22 cellular contexts compared by ENCODE assay signal in genomic region chr10:131695814-131696165, GRCh38.
DNase-seq lines count a peak whose midpoint lies in the region; ATAC-seq, FAIRE-seq and TF ChIP-seq lines count a peak whose summit lies in the region.
"Had no signal": no experiment of that assay in that cellular context is flagged by ENCODE, and none has a peak within 500 bp of the region (broad histone marks: within the 10 kb centered on the region; RNA-seq: fewer than 3 reads in every experiment).

No MANE protein-coding gene starts in this region.

- H3K36me3 ChIP-seq in left ventricle myocardium inferior (no peaks in the 10 kb centered on the region), H1 (ENCODE audit: control insufficient read depth in 2 of 4, insufficient read depth in 4 of 4, low read length in 3 of 4) (no peaks in the 10 kb centered on the region), neural progenitor cell (no peaks in the 10 kb centered on the region), gastrocnemius medialis (no peaks in the 10 kb centered on the region)

- H2BK12ac ChIP-seq in H1 (ENCODE audit: low read depth, low read length): no peak overlapping the region

- TF ChIP-seq RAD21 in H1 (IDR thresholded peaks at IDR 0.05 in 1 of 2, conservative IDR thresholded peaks at IDR 0.05 in 1 of 2; ENCODE audit: low read depth in 2 of 2, low read length in 2 of 2): no peak

- H2BK15ac ChIP-seq in H1 (ENCODE audit: low read length): no peak overlapping the region; the same call in 1 of the 2 replicates

- no peaks in the 10 kb centered on the region for H3F3A ChIP-seq in neural progenitor cell (ENCODE audit: low read depth)

- H3K4me3 ChIP-seq in left ventricle myocardium inferior (no peak overlapping the region), H1 (ENCODE audit: extremely low read depth in 1 of 4, insufficient read depth in 2 of 4, low read depth in 3 of 4, low read length in 4 of 4) (no peak overlapping the region), neural progenitor cell (no peak overlapping the region), gastrocnemius medialis (no peak overlapping the region)
- H3K4me3 ChIP-seq: GM23338 had no signal

- no peak overlapping the region for H4K5ac ChIP-seq in H1 (ENCODE audit: insufficient read length, low read depth, low read length)

- no peak overlapping the region for H2BK5ac ChIP-seq in H1 (ENCODE audit: low read depth, low read length)

- WGBS in H1 (ENCODE audit: extremely low coverage in 1 of 2, insufficient coverage in 1 of 2, insufficient read length in 1 of 2, insufficient replicate concordance in 2 of 2, low coverage in 1 of 2, low lambda C conversion rate in 2 of 2, missing lambda C conversion rate in 1 of 2), 2 experiments: 93% methylated on average over 13 of the region's 16 CpGs; no CpG with 5 or more reads in 1 of the 2 experiments

- no peak overlapping the region for H4K8ac ChIP-seq in H1 (ENCODE audit: extremely low read depth, insufficient read depth, low read length)

- no peak overlapping the region for H3K23ac ChIP-seq in H1 (ENCODE audit: insufficient read length)

- no peaks in the 10 kb centered on the region for H3K23me2 ChIP-seq in H1 (ENCODE audit: low read depth, low read length)

- no peak overlapping the region for H3K56ac ChIP-seq in H1 (replicated peaks; ENCODE audit: insufficient read length, low read depth, low read length)

- H3K27ac ChIP-seq in left ventricle myocardium inferior (replicated peaks) (no peak overlapping the region), H1 (ENCODE audit: low read depth, low read length) (no peak overlapping the region), neural progenitor cell (no peak overlapping the region), gastrocnemius medialis (no peak overlapping the region)
- H3K27ac ChIP-seq: KMS-11 had no signal

- TF ChIP-seq CTCF in left ventricle myocardium inferior (IDR thresholded peaks at IDR 0.05; ENCODE audit: borderline replicate concordance) (no peak), H1 (IDR thresholded peaks at IDR 0.05; ENCODE audit: control extremely low read depth in 1 of 3, insufficient read depth in 1 of 3, low read depth in 1 of 3, low read length in 3 of 3) (no peak), neural progenitor cell (IDR thresholded peaks at IDR 0.05) (no peak), gastrocnemius medialis (IDR thresholded peaks at IDR 0.05 in 4 of 5, conservative IDR thresholded peaks at IDR 0.05 in 1 of 5) (no peak)

- CTCF ChIA-PET in H1 (lab: Charles Lee; ENCODE audit: partially characterized antibody): interaction anchor here (1.3 to 1.8 kb wide), 3 partner anchors 17 to 126 kb away, joined by 3 to 6 read pairs (median 4); no protein-coding TSS in a partner anchor

- no peak for ATAC-seq in Right ventricle myocardium inferior
- no peak for ATAC-seq in gastrocnemius medialis
- ATAC-seq: GM23338, HCT116 had no signal

- no peaks in the 10 kb centered on the region for H3K36me3 Mint-ChIP-seq in neural progenitor cell

- POLR2A ChIA-PET in H1 (lab: Charles Lee; ENCODE audit: partially characterized antibody): no interaction called here

- H2AFZ ChIP-seq in H1 (ENCODE audit: low read length) (no peak overlapping the region), neural progenitor cell (replicated peaks) (no peak overlapping the region)
- H2AFZ ChIP-seq: GM23338 had no signal

- no peaks in the 10 kb centered on the region; the same call in 1 of the 2 replicates for H3K79me1 ChIP-seq in H1 (ENCODE audit: low read depth, low read length)

- no peaks in the 10 kb centered on the region for H4K20me1 ChIP-seq in H1 (replicated peaks in 1 of 2; ENCODE audit: control insufficient read depth in 1 of 2, insufficient read depth in 2 of 2, low read length in 2 of 2)
- no peaks in the 10 kb centered on the region for H4K20me1 ChIP-seq in neural progenitor cell (ENCODE audit: low read depth)

- H3K4ac ChIP-seq in H1 (replicated peaks; ENCODE audit: insufficient read length, low read depth, low read length): no peak overlapping the region

- no peak for TF ChIP-seq EP300 in H1 (IDR thresholded peaks at IDR 0.05; ENCODE audit: borderline replicate concordance in 1 of 2, low read depth in 2 of 2, low read length in 2 of 2)

- no peak overlapping the region for H2AK5ac ChIP-seq in H1 (ENCODE audit: low read depth, low read length)

- peaks cover 9% of the 10 kb centered on the region for H3K27me3 Mint-ChIP-seq in neural progenitor cell (ENCODE audit: insufficient read depth, low read depth)
- H3K27me3 Mint-ChIP-seq: B cell had no signal

- no peak overlapping the region for H2BK20ac ChIP-seq in H1 (ENCODE audit: low read length)

- peak overlapping the region; percentile 22 for H4K91ac ChIP-seq in H1 (replicated peaks; ENCODE audit: insufficient read length, low read length)

- H3K79me2 ChIP-seq in H1 (ENCODE audit: control insufficient read depth in 1 of 2, insufficient read depth in 2 of 2, low read length in 2 of 2): no peaks in the 10 kb centered on the region
- no peaks in the 10 kb centered on the region for H3K79me2 ChIP-seq in neural progenitor cell (ENCODE audit: low read depth)

- H3K9me3 ChIP-seq in left ventricle myocardium inferior (replicated peaks): no peaks in the 10 kb centered on the region
- no peaks in the 10 kb centered on the region for H3K9me3 ChIP-seq in H1 (ENCODE audit: insufficient read depth in 2 of 2, low read depth in 1 of 2, low read length in 1 of 2)
- no peaks in the 10 kb centered on the region for H3K9me3 ChIP-seq in neural progenitor cell (ENCODE audit: low read depth)
- no peaks in the 10 kb centered on the region for H3K9me3 ChIP-seq in gastrocnemius medialis

- in situ Hi-C loops in gastrocnemius medialis (cut with MboI; ENCODE audit: low sequenced_read_pairs in 4 of 4): no loop called here

- no peaks in the 10 kb centered on the region for H3K4me1 ChIP-seq in left ventricle myocardium inferior
- no peaks in the 10 kb centered on the region; a peak in 1 of 7 replicates for H3K4me1 ChIP-seq in H1 (replicated peaks in 1 of 4; ENCODE audit: control insufficient read depth in 3 of 4, insufficient read depth in 4 of 4, low read length in 3 of 4)
- H3K4me1 ChIP-seq in neural progenitor cell: no peaks in the 10 kb centered on the region
- H3K4me1 ChIP-seq in gastrocnemius medialis: no peaks in the 10 kb centered on the region

- peak overlapping the region; percentile 86 for H3K27ac Mint-ChIP-seq in neural progenitor cell
- H3K27ac Mint-ChIP-seq: B cell, GM23338 had no signal

- TF ChIP-seq POLR2A in H1 (IDR thresholded peaks at IDR 0.05; ENCODE audit: control extremely low read depth in 1 of 2, low read depth in 2 of 2, low read length in 2 of 2) (no peak), gastrocnemius medialis (IDR thresholded peaks at IDR 0.05) (no peak)

- peaks cover 10% of the 10 kb centered on the region for H3K4me1 Mint-ChIP-seq in neural progenitor cell
- H3K4me1 Mint-ChIP-seq: B cell had no signal

- H3K4me3 Mint-ChIP-seq in neural progenitor cell: no peak overlapping the region
- H3K4me3 Mint-ChIP-seq: B cell, GM23338 had no signal

- intact Hi-C loops in Right ventricle myocardium inferior (cut with DNase I): no loop called here
- intact Hi-C loops in left ventricle myocardium inferior (cut with micrococcal nuclease): no loop called here
- intact Hi-C loops in gastrocnemius medialis (cut with DNase I; ENCODE audit: low total_unique reads): no loop called here

- FAIRE-seq in H1 (lab: Jason Lieb, UNC): no peak
- FAIRE-seq: A204.1 had no signal

- H3K14ac ChIP-seq in H1 (ENCODE audit: insufficient read length): no peak overlapping the region

- no peak overlapping the region for H3K18ac ChIP-seq in H1 (ENCODE audit: extremely low read depth, low read length)

- peaks cover 73% of the 10 kb centered on the region for H3K27me3 ChIP-seq in left ventricle myocardium inferior (ENCODE audit: low read depth)
- no peaks in the 10 kb centered on the region; a peak in 1 of 7 replicates for H3K27me3 ChIP-seq in H1 (replicated peaks in 1 of 4; ENCODE audit: control insufficient read depth in 3 of 4, extremely low read depth in 1 of 4, insufficient read depth in 3 of 4, low read length in 3 of 4)
- H3K27me3 ChIP-seq in neural progenitor cell: no peaks in the 10 kb centered on the region
- H3K27me3 ChIP-seq in gastrocnemius medialis: peaks cover 0 to 2% (median 0%) of the 10 kb centered on the region in 3 donors

- no peak overlapping the region for H2BK120ac ChIP-seq in H1 (replicated peaks; ENCODE audit: low read depth, low read length)

- H3K9me3 Mint-ChIP-seq in neural progenitor cell: peaks cover 2% of the 10 kb centered on the region
- H3K9me3 Mint-ChIP-seq: GM23338 had no signal

- peak; percentile 50 for DNase-seq in Right ventricle myocardium inferior (ENCODE audit: missing footprints)
- DNase-seq in left ventricle myocardium inferior: no peak
- DNase-seq in H1 (ENCODE audit: low read depth in 1 of 2, low spot score in 2 of 2): peak in 1 of 2 experiments; percentile 34
- DNase-seq in neural progenitor cell (ENCODE audit: low spot score): no peak
- peak; percentile 28 for DNase-seq in ureter (ENCODE audit: low spot score)
- DNase-seq in gastrocnemius medialis: no peak
- DNase-seq in effector CD8-positive, alpha-beta T cell (lab: John Stamatoyannopoulos, UW): no peak
- DNase-seq: EL, GF-D8, IMR-90, NCI-H1092 treated with DMSO at 0.1 percent for 48 hours, NCI-H2029 treated with DMSO at 0.1 percent for 48 hours, NCI-H2171, NCI-H345, NCI-H526, OCI-M1, Right ventricle myocardium superior had no signal

- no peak overlapping the region for H3K4me2 ChIP-seq in H1 (ENCODE audit: insufficient read depth in 1 of 2, low read depth in 2 of 2, low read length in 2 of 2)
- no peak overlapping the region for H3K4me2 ChIP-seq in neural progenitor cell
- H3K4me2 ChIP-seq: GM23338, KMS-11 had no signal

- H3K9ac ChIP-seq in H1 (replicated peaks in 1 of 4; ENCODE audit: extremely low read depth in 1 of 4, low read depth in 3 of 4, low read length in 3 of 4) (no peak overlapping the region), neural progenitor cell (no peak overlapping the region)
- H3K9ac ChIP-seq: KMS-11 had no signal

TF ChIP-seq in H1, 55 proteins besides CTCF, POLR2A, EP300 and RAD21 (continues in another document):
- TF ChIP-seq SP4 (IDR thresholded peaks at IDR 0.05; ENCODE audit: low read length): no peak
- TF ChIP-seq MAX (IDR thresholded peaks at IDR 0.05): no peak
- no peak for TF ChIP-seq RNF2 (IDR thresholded peaks at IDR 0.05; ENCODE audit: borderline replicate concordance, low read depth, low read length, missing control alignments, poor library complexity, severe bottlenecking)
- TF ChIP-seq RXRA (IDR thresholded peaks at IDR 0.05; ENCODE audit: insufficient read depth, low read depth, low read length): no peak
- no peak for TF ChIP-seq CEBPB (IDR thresholded peaks at IDR 0.05; ENCODE audit: low read depth, low read length)
- no peak for TF ChIP-seq TEAD4 (IDR thresholded peaks at IDR 0.05; ENCODE audit: low read depth, low read length)
- TF ChIP-seq GTF2F1 (IDR thresholded peaks at IDR 0.05; ENCODE audit: borderline replicate concordance, low read depth, low read length): no peak
- TF ChIP-seq TAF7 (optimal IDR thresholded peaks at IDR 0.05; ENCODE audit: borderline replicate concordance, low read depth, low read length): no peak
- TF ChIP-seq NRF1 (IDR thresholded peaks at IDR 0.05; ENCODE audit: low read depth, low read length): no peak

Comparison
In these comparisons a context has a peak if more than half of its experiments do, and no peak if none do; other contexts are left out.
1. DNase-seq: peak in Right ventricle myocardium inferior (single experiment) and ureter (single experiment); none in left ventricle myocardium inferior (single experiment), neural progenitor cell (single experiment), gastrocnemius medialis (0 of 2) and effector CD8-positive, alpha-beta T cell (single experiment).